Comparison of ENCODE assay signal across 9 cellular contexts in genomic region chr22:22752556-22753477, GRCh38.
DNase-seq lines count a peak whose midpoint lies in the region; FAIRE-seq and TF ChIP-seq lines count a peak whose summit lies in the region.
"Had no signal": no experiment of that assay in that cellular context is flagged by ENCODE, and none has a peak within 500 bp of the region (broad histone marks: within the 10 kb centered on the region; RNA-seq: fewer than 3 reads in every experiment).

No MANE protein-coding gene starts in this region.

- TF ChIP-seq POLR2A in GM12891 (IDR thresholded peaks at IDR 0.05; ENCODE audit: low read depth, low read length) = no peak

- H3K27ac Mint-ChIP-seq in nephron progenitor cell = no peak overlapping the region

- FAIRE-seq in GM12891 (lab: Jason Lieb, UNC) = peak; percentile 5
- FAIRE-seq: GM12878 had no signal

- H3K27me3 Mint-ChIP-seq in nephron progenitor cell (ENCODE audit: low read depth, poor library complexity) = peaks cover 36% of the 10 kb centered on the region

- no peak overlapping the region for H3K4me3 Mint-ChIP-seq in nephron progenitor cell

- no peaks in the 10 kb centered on the region for H3K9me3 Mint-ChIP-seq in nephron progenitor cell

- TF ChIP-seq CTCF in nephron progenitor cell (IDR thresholded peaks at IDR 0.05) = no peak

- no peaks in the 10 kb centered on the region for H3K4me1 Mint-ChIP-seq in nephron progenitor cell

- H3K36me3 Mint-ChIP-seq in nephron progenitor cell (ENCODE audit: low read depth) = no peaks in the 10 kb centered on the region

- peak; percentile 49 for DNase-seq in AG20443 (ENCODE audit: low spot score)
- no peak for DNase-seq in GM12891 (ENCODE audit: insufficient read length, low spot score)
- DNase-seq in activated CD4-positive, CD25-positive, alpha-beta regulatory T cell treated with anti-CD3 and anti-CD28 coated beads, Interleukin-2, amount 50 U/mL, for 72 hours = peak; percentile 25
- peak; percentile 45 for DNase-seq in islet precursor cell
- no peak for DNase-seq in GM19238 (ENCODE audit: insufficient read length, low spot score)
- no peak for DNase-seq in LoVo (ENCODE audit: low spot score)
- no peak for DNase-seq in nephron progenitor cell
- no peak for DNase-seq in HT-29 (ENCODE audit: low spot score)

TF ChIP-seq in GM12891, 5 proteins besides CTCF, POLR2A, EP300 and RAD21:
- TF ChIP-seq PAX5 (IDR thresholded peaks at IDR 0.05; ENCODE audit: insufficient read depth, low read length, severe bottlenecking) (no peak), TAF1 (IDR thresholded peaks at IDR 0.05; ENCODE audit: low read depth, low read length) (no peak), POLR2AphosphoS5 (IDR thresholded peaks at IDR 0.05; ENCODE audit: low read depth, low read length) (no peak), SPI1 (IDR thresholded peaks at IDR 0.05; ENCODE audit: low read depth, low read length) (no peak), POU2F2 (IDR thresholded peaks at IDR 0.05; ENCODE audit: low read depth, low read length) (no peak)

Comparison
In these comparisons a context has a peak if more than half of its experiments do, and no peak if none do; other contexts are left out.
1. DNase-seq: peak in AG20443 (single experiment), activated CD4-positive, CD25-positive, alpha-beta regulatory T cell treated with anti-CD3 and anti-CD28 coated beads, Interleukin-2, amount 50 U/mL, for 72 hours (single experiment) and islet precursor cell (single experiment); none in GM12891 (single experiment), GM19238 (single experiment), LoVo (single experiment), nephron progenitor cell (single experiment) and HT-29 (single experiment).